1 cellular context compared by ENCODE assay signal in the genomic region with DNA sequence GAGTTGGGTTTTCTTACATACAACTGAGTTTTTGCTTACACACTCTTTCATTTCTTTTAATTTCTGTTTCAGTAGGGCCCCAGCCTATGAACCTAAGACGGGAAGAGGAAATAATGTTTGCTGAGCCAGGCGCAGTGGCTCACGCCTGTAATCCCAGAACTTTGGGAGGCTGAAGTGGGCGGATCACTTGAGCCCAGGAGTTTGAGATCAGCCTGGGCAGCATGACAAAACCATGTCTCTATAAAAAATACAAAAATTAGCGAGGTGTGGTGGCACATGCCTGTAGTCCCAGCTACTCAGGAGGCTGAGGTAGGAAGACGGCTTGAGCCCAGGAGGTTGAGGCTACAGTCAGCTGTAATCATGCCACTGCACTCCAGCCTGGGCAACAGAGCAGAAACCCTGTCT.
A peak's percentile ranks its signal among the peaks of the same experiment; 100 is the strongest.
TF ChIP-seq lines count a peak whose summit lies in the region.

No MANE protein-coding gene starts in this region.

TF ChIP-seq in HepG2, 621 proteins besides CTCF, POLR2A, EP300 and RAD21:
- TF ChIP-seq, protein P1, sequence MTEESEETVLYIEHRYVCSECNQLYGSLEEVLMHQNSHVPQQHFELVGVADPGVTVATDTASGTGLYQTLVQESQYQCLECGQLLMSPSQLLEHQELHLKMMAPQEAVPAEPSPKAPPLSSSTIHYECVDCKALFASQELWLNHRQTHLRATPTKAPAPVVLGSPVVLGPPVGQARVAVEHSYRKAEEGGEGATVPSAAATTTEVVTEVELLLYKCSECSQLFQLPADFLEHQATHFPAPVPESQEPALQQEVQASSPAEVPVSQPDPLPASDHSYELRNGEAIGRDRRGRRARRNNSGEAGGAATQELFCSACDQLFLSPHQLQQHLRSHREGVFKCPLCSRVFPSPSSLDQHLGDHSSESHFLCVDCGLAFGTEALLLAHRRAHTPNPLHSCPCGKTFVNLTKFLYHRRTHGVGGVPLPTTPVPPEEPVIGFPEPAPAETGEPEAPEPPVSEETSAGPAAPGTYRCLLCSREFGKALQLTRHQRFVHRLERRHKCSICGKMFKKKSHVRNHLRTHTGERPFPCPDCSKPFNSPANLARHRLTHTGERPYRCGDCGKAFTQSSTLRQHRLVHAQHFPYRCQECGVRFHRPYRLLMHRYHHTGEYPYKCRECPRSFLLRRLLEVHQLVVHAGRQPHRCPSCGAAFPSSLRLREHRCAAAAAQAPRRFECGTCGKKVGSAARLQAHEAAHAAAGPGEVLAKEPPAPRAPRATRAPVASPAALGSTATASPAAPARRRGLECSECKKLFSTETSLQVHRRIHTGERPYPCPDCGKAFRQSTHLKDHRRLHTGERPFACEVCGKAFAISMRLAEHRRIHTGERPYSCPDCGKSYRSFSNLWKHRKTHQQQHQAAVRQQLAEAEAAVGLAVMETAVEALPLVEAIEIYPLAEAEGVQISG (CRISPR knock-in tag; IDR thresholded peaks at IDR 0.05) = 0 out of 2 replicates have a peak, but pooled peaks have one; percentile 17
- TF ChIP-seq HDAC1 (CRISPR knock-in tag; IDR thresholded peaks at IDR 0.05) (peak; percentile 32; the same call in 1 of the 2 replicates), TBX2 (CRISPR knock-in tag; IDR thresholded peaks at IDR 0.05; ENCODE audit: borderline replicate concordance) (0 out of 2 replicates have a peak, but pooled peaks have one; percentile 10), PHF21A (CRISPR knock-in tag; IDR thresholded peaks at IDR 0.05) (0 out of 2 replicates have a peak, but pooled peaks have one; percentile 6)
